25 cellular contexts compared by ENCODE assay signal in genomic region chr18:79389689-79390088, GRCh38. TPM values are rescaled to one million over a fixed set of nuclear protein-coding genes. Genes with fewer than 3 reads are reported as not detected.
"Had no signal": no experiment of that assay in that cellular context is flagged by ENCODE, and none has a peak within 500 bp of the region (broad histone marks: within the 10 kb centered on the region; RNA-seq: fewer than 3 reads in every experiment).

No MANE protein-coding gene starts in this region.

- H3K27ac Mint-ChIP-seq: T-cell had no signal

- H3K4me3 Mint-ChIP-seq: T-cell had no signal

- H3K9me3 ChIP-seq: SK-N-SH had no signal

- H3K36me3 Mint-ChIP-seq: T-cell had no signal

- H3K9me3 Mint-ChIP-seq: T-cell had no signal

- DNase-seq: IMR-90, Karpas-422, KG1, MM.1S, NCI-H1048, NCI-H1105 treated with DMSO at 0.1 percent for 48 hours, NCI-H1417 treated with DMSO at 0.1 percent for 48 hours, NCI-H146, NCI-H187, NCI-H2029, NCI-H2081 treated with DMSO at 0.1 percent for 48 hours, NCI-H2171, NCI-H226, NCI-H446 treated with DMSO at 0.1 percent for 48 hours, NCI-H510A treated with DMSO at 0.1 percent for 48 hours, NCI-H526, NCI-H82, PC-3, SHP77, SK-N-SH, SW 1271, T-cell had no signal

- ATAC-seq: HepG2, Panc1, PC-3, T-cell had no signal

- H3K27ac ChIP-seq: RWPE1 had no signal

RNA-seq across cellular contexts. Expression of gene NFATC1, which starts 6.0 kb away (rescaled TPM):
- total RNA-seq: HepG2 had no signal
- polyA plus RNA-seq: HepG2 had no signal
